In the genomic region with DNA sequence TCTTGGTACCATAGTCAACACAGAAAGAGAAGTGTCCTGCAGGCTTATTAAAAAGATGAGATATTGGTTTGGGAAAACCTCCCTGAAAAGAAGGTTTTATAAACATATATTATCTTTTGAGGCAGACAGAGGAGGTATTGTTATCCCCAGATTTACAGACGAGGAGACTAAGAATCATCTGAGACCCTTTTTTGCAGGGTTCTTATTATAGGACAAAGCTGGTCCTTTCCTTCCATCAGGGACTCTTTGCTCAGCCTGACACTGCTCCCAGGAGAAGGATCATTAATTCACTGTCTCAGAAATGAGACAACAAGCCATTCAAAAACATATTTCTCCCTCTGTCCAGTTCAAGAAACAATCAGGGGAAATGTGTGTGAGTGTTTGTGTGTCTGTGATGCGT, we compare ENCODE assay signal across 20 cellular contexts.
"Had no signal": no experiment of that assay in that cellular context is flagged by ENCODE, and none has a peak within 500 bp of the region (broad histone marks: within the 10 kb centered on the region; RNA-seq: fewer than 3 reads in every experiment).

No MANE protein-coding gene starts in this region.

- H3K27ac ChIP-seq: esophagus squamous epithelium, neutrophil, parathyroid adenoma, right lobe of liver, stomach, vagina, WERI-Rb-1 had no signal

- H3K4me1 ChIP-seq: esophagus squamous epithelium, parathyroid adenoma, right lobe of liver, stomach, vagina had no signal

- H3K27me3 ChIP-seq: esophagus squamous epithelium, neutrophil, right lobe of liver, stomach, vagina had no signal

- ATAC-seq: mucosa of descending colon, right lobe of liver had no signal

- H3K4me3 ChIP-seq: esophagus squamous epithelium, mucosa of descending colon, right lobe of liver, stomach, vagina had no signal

- H3K36me3 ChIP-seq: esophagus squamous epithelium, neutrophil, right lobe of liver, stomach, vagina, WERI-Rb-1 had no signal

- H3K9me3 ChIP-seq: esophagus squamous epithelium, mucosa of descending colon, neutrophil, right lobe of liver, stomach, vagina had no signal

- H3K9me3 Mint-ChIP-seq: activated T-helper 1 cell treated with anti-CD3 and anti-CD28 coated beads, Interleukin-12 subunit alpha, Interleukin-12 subunit beta, Interleukin-2, Interleukin-4 antibody, amounts not matched to agents 30 ng/mL and 10 ng/mL and 1 ng/mL, durations not matched to agents 14 hours and 24 hours and 36 hours; dendritic cell treated with granulocyte-macrophage colony-stimulating factor and Interleukin-4, amounts not matched to agents 40 ng/mL and 50 ng/mL, for 4 days had no signal

- DNase-seq: activated CD4-positive, alpha-beta T cell treated with anti-CD3 and anti-CD28 coated beads for 4 hours; activated CD8-positive, alpha-beta memory T cell treated with anti-CD3 and anti-CD28 coated beads for 24 hours; effector CD8-positive, alpha-beta T cell; esophagus squamous epithelium; mesenchymal stem cell; mucosa of descending colon; naive B cell; right lobe of liver; small intestine; stimulated activated CD4-positive, alpha-beta T cell treated with anti-CD3 and anti-CD28 coated beads, Interleukin-15, amount 100 ng/mL, for 24 hours; stimulated activated CD4-positive, alpha-beta T cell treated with anti-CD3 and anti-CD28 coated beads, Interleukin-2, amount 100 ng/mL, for 48 hours; stomach; T-helper 2 cell; trophoblast cell; WERI-Rb-1 had no signal

- H3K27ac Mint-ChIP-seq: activated T-helper 1 cell treated with anti-CD3 and anti-CD28 coated beads, Interleukin-12 subunit alpha, Interleukin-12 subunit beta, Interleukin-2, Interleukin-4 antibody, amounts not matched to agents 30 ng/mL and 10 ng/mL and 1 ng/mL, durations not matched to agents 14 hours and 24 hours and 36 hours; dendritic cell treated with granulocyte-macrophage colony-stimulating factor and Interleukin-4, amounts not matched to agents 40 ng/mL and 50 ng/mL, for 4 days had no signal

- H3K4me3 Mint-ChIP-seq: activated T-helper 1 cell treated with anti-CD3 and anti-CD28 coated beads, Interleukin-12 subunit alpha, Interleukin-12 subunit beta, Interleukin-2, Interleukin-4 antibody, amounts not matched to agents 30 ng/mL and 10 ng/mL and 1 ng/mL, durations not matched to agents 14 hours and 24 hours and 36 hours; dendritic cell treated with granulocyte-macrophage colony-stimulating factor and Interleukin-4, amounts not matched to agents 40 ng/mL and 50 ng/mL, for 4 days; naive B cell had no signal

- H3K27me3 Mint-ChIP-seq: naive B cell had no signal
